19 cellular contexts compared by ENCODE assay signal in genomic region chr13:43434185-43434584, GRCh38.
"Had no signal": no experiment of that assay in that cellular context is flagged by ENCODE, and none has a peak within 500 bp of the region (broad histone marks: within the 10 kb centered on the region; RNA-seq: fewer than 3 reads in every experiment).

No MANE protein-coding gene starts in this region.

- H3K4me1 ChIP-seq: breast epithelium, colonic mucosa, tibial nerve had no signal

- H3K9me3 ChIP-seq: breast epithelium, colonic mucosa, esophagus muscularis mucosa, tibial nerve had no signal

- H3K4me3 ChIP-seq: breast epithelium, colonic mucosa, dorsolateral prefrontal cortex, esophagus muscularis mucosa, lung, neural progenitor cell, tibial nerve had no signal

- ATAC-seq: activated T-cell treated with anti-CD3 and anti-CD28 coated beads, Interleukin-2, amount 50 U/mL, for 72 hours; naive thymus-derived CD8-positive, alpha-beta T cell; stimulated activated naive CD8-positive, alpha-beta T cell treated with anti-CD3 and anti-CD28 coated beads, Interleukin-15, amount 100 ng/mL, for 72 hours; T-helper 17 cell had no signal

- H3K27me3 ChIP-seq: breast epithelium, colonic mucosa, dorsolateral prefrontal cortex, esophagus muscularis mucosa, neural progenitor cell, tibial nerve had no signal

- H3K36me3 ChIP-seq: breast epithelium, colonic mucosa, esophagus muscularis mucosa, neural progenitor cell, tibial nerve had no signal

- H3K27ac ChIP-seq: breast epithelium, colonic mucosa, esophagus muscularis mucosa, neural progenitor cell, tibial nerve had no signal

- DNase-seq: activated CD4-positive, alpha-beta memory T cell treated with anti-CD3 and anti-CD28 coated beads, Interleukin-2, amount 10 ng/mL, durations not matched to agents 7 days and 5 days; activated CD4-positive, alpha-beta T cell treated with anti-CD3 and anti-CD28 coated beads for 48 hours; activated effector memory CD4-positive, alpha-beta T cell treated with Interleukin-2 at 50 U/mL for 16 hours; activated naive CD4-positive, alpha-beta T cell treated with anti-CD3 and anti-CD28 coated beads for 36 hours; activated naive CD8-positive, alpha-beta T cell treated with anti-CD3 and anti-CD28 coated beads, Interleukin-2, amount 10 ng/mL, durations not matched to agents 7 days and 5 days; activated T-cell treated with anti-CD3 and anti-CD28 coated beads, Interleukin-2, amount 50 U/mL, for 72 hours; amniotic stem cell; colonic mucosa; kidney; naive thymus-derived CD8-positive, alpha-beta T cell; stimulated activated CD4-positive, alpha-beta T cell treated with anti-CD3 and anti-CD28 coated beads, Interleukin-4, amount 100 ng/mL, for 24 hours; stimulated activated naive CD8-positive, alpha-beta T cell treated with anti-CD3 and anti-CD28 coated beads, Interleukin-15, amount 100 ng/mL, for 72 hours; T-helper 17 cell had no signal
